Comparison of ENCODE assay signal across 25 cellular contexts in the genomic region with DNA sequence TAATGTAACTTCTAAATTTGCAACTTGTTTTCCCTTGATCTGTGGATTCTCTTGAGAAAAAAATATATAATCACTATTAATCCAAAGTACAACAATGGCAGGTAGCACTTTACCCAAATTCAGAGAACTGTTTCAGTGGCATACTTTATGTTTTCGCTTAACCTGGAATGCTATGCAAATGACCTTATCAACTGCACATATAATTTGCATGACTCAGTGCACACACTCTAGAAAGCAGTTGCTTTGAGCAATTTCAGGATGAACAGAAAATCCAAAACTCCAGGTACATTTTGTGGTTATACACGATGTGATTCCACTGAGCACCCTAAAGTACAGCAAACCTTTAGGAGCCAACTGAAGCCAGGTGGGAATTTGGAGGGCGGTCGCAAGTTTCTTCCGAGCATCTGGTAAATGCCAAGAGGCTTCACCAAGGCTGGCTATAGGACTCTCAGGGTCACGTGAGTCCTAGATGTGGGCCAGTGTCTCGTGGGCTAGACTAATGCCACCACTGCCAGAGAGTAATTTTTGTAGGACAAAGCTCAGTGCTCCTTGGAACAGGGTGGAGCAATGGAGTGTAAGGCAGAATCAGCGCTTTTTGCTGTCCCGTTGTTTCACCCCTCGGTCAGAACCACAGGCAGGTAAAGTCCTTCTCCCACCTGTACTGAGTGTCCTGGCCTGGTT. TPM values are rescaled to one million over a fixed set of nuclear protein-coding genes. Genes with fewer than 3 reads are reported as not detected.
"Had no signal": no experiment of that assay in that cellular context is flagged by ENCODE, and none has a peak within 500 bp of the region (broad histone marks: within the 10 kb centered on the region; RNA-seq: fewer than 3 reads in every experiment).

No MANE protein-coding gene starts in this region.

- H3K4me1 ChIP-seq: adrenal gland, heart left ventricle, left ventricle myocardium inferior, parathyroid adenoma, stomach, suprapubic skin, transverse colon had no signal

- H3K27ac ChIP-seq: adrenal gland, epithelial cell of prostate, heart left ventricle, left ventricle myocardium inferior, neutrophil, parathyroid adenoma, stomach, suprapubic skin, transverse colon had no signal

- H3K27me3 ChIP-seq: adrenal gland, heart left ventricle, neutrophil, stomach, suprapubic skin, transverse colon had no signal

- H3K4me3 ChIP-seq: adrenal gland, heart left ventricle, left ventricle myocardium inferior, stomach, suprapubic skin, transverse colon had no signal

- H3K36me3 ChIP-seq: adrenal gland, heart left ventricle, left ventricle myocardium inferior, neutrophil, stomach, suprapubic skin, transverse colon had no signal

- DNase-seq: activated B cell treated with CpG ODN at 0.5 μM for 24 hours; activated CD4-positive, alpha-beta T cell treated with anti-CD3 and anti-CD28 coated beads for 36 hours; activated CD4-positive, alpha-beta T cell treated with anti-CD3 and anti-CD28 coated beads, Interleukin-2, amount 50 U/mL, for 48 hours; activated CD8-positive, alpha-beta memory T cell treated with anti-CD3 and anti-CD28 coated beads, Interleukin-2, amount 50 U/mL, for 48 hours; activated naive CD4-positive, alpha-beta T cell; activated T-cell treated with anti-CD3 and anti-CD28 coated beads, Interleukin-2, amount 50 U/mL, for 4 hours; adrenal gland; cerebellar nuclear complex; heart left ventricle; left ventricle myocardium inferior; mammary epithelial cell; midbrain; small intestine; stomach; T-helper 17 cell; transverse colon had no signal

- ATAC-seq: activated CD4-positive, alpha-beta T cell treated with anti-CD3 and anti-CD28 coated beads for 36 hours; activated T-cell treated with anti-CD3 and anti-CD28 coated beads, Interleukin-2, amount 50 U/mL, for 4 hours; heart left ventricle; natural killer cell treated with Interleukin-12 subunit alpha and Interleukin-12 subunit beta and Interleukin-15 and Interleukin-18, amount 100 ng/mL, for 72 hours; stimulated activated memory B cell treated with anti-CD40 and anti-IgM and Interleukin-4, amounts not matched to agents 10 μg/mL and 1 μg/mL and 100 μg/mL, for 72 hours; T-helper 17 cell had no signal

- H3K9me3 ChIP-seq: adrenal gland, neutrophil, transverse colon had no signal

RNA-seq across cellular contexts. Expression of a gene that starts 37.3 kb away (rescaled TPM):
- total RNA-seq: activated B cell treated with CpG ODN at 0.5 μM for 24 hours had no signal
- polyA plus RNA-seq: mammary epithelial cell had no signal

RNA-seq across cellular contexts. Expression of a gene that starts 37.4 kb away (rescaled TPM):
- total RNA-seq: activated B cell treated with CpG ODN at 0.5 μM for 24 hours; activated CD4-positive, alpha-beta T cell treated with anti-CD3 and anti-CD28 coated beads for 36 hours; activated CD8-positive, alpha-beta memory T cell treated with anti-CD3 and anti-CD28 coated beads for 36 hours; activated T-cell treated with anti-CD3 and anti-CD28 coated beads, Interleukin-2, amount 50 U/mL, for 4 hours; activated T-helper 2 cell treated with anti-CD3 and anti-CD28 coated beads, Interferon-gamma antibody, Interleukin-2, Interleukin-4, amounts not matched to agents 10 μg/mL and 5 μg/mL and 100 μg/mL, durations not matched to agents 14 hours and 24 hours and 36 hours; natural killer cell treated with Interleukin-12 subunit alpha and Interleukin-12 subunit beta and Interleukin-15 and Interleukin-18, amount 100 ng/mL, for 72 hours; T-helper 17 cell had no signal
- polyA plus RNA-seq: keratinocyte had no signal
